ENCODE assay signal across 1 cellular context in genomic region chr20:38973546-38974120, GRCh38.
TF ChIP-seq lines count a peak whose summit lies in the region.

No MANE protein-coding gene starts in this region.

TF ChIP-seq in SK-N-SH, 30 proteins besides CTCF, POLR2A, EP300 and RAD21 (continued from another document):
- TF ChIP-seq REST (IDR thresholded peaks at IDR 0.05; ENCODE audit: low read depth, low read length) = no peak
- TF ChIP-seq TEAD4 (IDR thresholded peaks at IDR 0.05; ENCODE audit: borderline replicate concordance, insufficient read depth) = no peak
- no peak for TF ChIP-seq RFX5 (IDR thresholded peaks at IDR 0.05; ENCODE audit: low read length)
